11 cellular contexts compared by ENCODE assay signal in genomic region chr6:158071121-158072082, GRCh38.
A peak's percentile ranks its signal among the peaks of the same experiment; 100 is the strongest.
DNase-seq lines count a peak whose midpoint lies in the region; ATAC-seq and TF ChIP-seq lines count a peak whose summit lies in the region.
"Had no signal": no experiment of that assay in that cellular context is flagged by ENCODE, and none has a peak within 500 bp of the region (broad histone marks: within the 10 kb centered on the region; RNA-seq: fewer than 3 reads in every experiment).

No MANE protein-coding gene starts in this region.

- ATAC-seq in T-helper 17 cell = peak; percentile 28
- ATAC-seq in GM18517 (IDR thresholded peaks at IDR 0.05; ENCODE audit: unreplicated experiment) = no peak

- H4K20me1 ChIP-seq in GM23248 (ENCODE audit: insufficient read depth) (no peaks in the 10 kb centered on the region), fibroblast of lung (ENCODE audit: control insufficient read depth, extremely low read depth, insufficient read depth, low read length) (no peaks in the 10 kb centered on the region)

- H3K36me3 ChIP-seq in GM23248 (ENCODE audit: low read depth) (peaks cover 16% of the 10 kb centered on the region; the same call in 1 of the 2 replicates), fibroblast of lung (ENCODE audit: control insufficient read depth, insufficient read depth, low read length) (peaks cover 29% of the 10 kb centered on the region), sigmoid colon (peaks cover 0 to 50% (median 7%) of the 10 kb centered on the region in 4 donors)
- H3K36me3 ChIP-seq: thyroid gland had no signal

- H3K27ac Mint-ChIP-seq in T-helper 17 cell = peak overlapping the region; percentile 11
- H3K27ac Mint-ChIP-seq: activated naive CD4-positive, alpha-beta T cell treated with anti-CD3 and anti-CD28 coated beads, Interleukin-2, amount 10 ng/mL, durations not matched to agents 7 days and 5 days had no signal

- DNase-seq in GM23248 (no peak), T-helper 17 cell (no peak), fibroblast of lung (ENCODE audit: low read depth in 2 of 2) (no peak), sigmoid colon (peak; percentile 51), hepatic stellate cell (ENCODE audit: low spot score) (no peak)
- no peak for DNase-seq in activated CD4-positive, alpha-beta T cell treated with anti-CD3 and anti-CD28 coated beads, Interleukin-2, amount 50 U/mL, for 4 hours

- no peaks in the 10 kb centered on the region for H3K27me3 Mint-ChIP-seq in T-helper 17 cell
- H3K27me3 Mint-ChIP-seq: activated naive CD4-positive, alpha-beta T cell treated with anti-CD3 and anti-CD28 coated beads, Interleukin-2, amount 10 ng/mL, durations not matched to agents 7 days and 5 days; central memory CD8-positive, alpha-beta T cell had no signal

- H3F3A ChIP-seq in GM23248 (ENCODE audit: insufficient read depth) = peaks cover 47% of the 10 kb centered on the region

- H2AFZ ChIP-seq in GM23248 (no peak overlapping the region), fibroblast of lung (ENCODE audit: low read length) (no peak overlapping the region)

- intact Hi-C loops in sigmoid colon (cut with DNase I) = loop anchor here (2.0 to 5.0 kb wide), 3 partner anchors 91 to 314 kb away; partner anchors contain the start of genes SNX9 and SYNJ2

- no peak for TF ChIP-seq EP300 in sigmoid colon (IDR thresholded peaks at IDR 0.05)

- TF ChIP-seq CTCF in fibroblast of lung (conservative IDR thresholded peaks at IDR 0.05 in 1 of 2, IDR thresholded peaks at IDR 0.05 in 1 of 2; ENCODE audit: low read depth in 1 of 2, low read length in 2 of 2) (no peak), sigmoid colon (IDR thresholded peaks at IDR 0.05) (no peak)

- H3K4me1 ChIP-seq in GM23248 (ENCODE audit: insufficient read depth) (peaks cover 27% of the 10 kb centered on the region), fibroblast of lung (ENCODE audit: control insufficient read depth, extremely low read depth, insufficient read depth, low read length) (peaks cover 14% of the 10 kb centered on the region), sigmoid colon (peaks cover 0 to 7% (median 0%) of the 10 kb centered on the region in 4 donors)

- H3K9me2 ChIP-seq in GM23248 (ENCODE audit: insufficient read depth) = no peaks in the 10 kb centered on the region

- H3K27me3 ChIP-seq in GM23248 (replicated peaks; ENCODE audit: insufficient read depth) (no peaks in the 10 kb centered on the region), fibroblast of lung (ENCODE audit: control insufficient read depth, insufficient read depth, low read length) (no peaks in the 10 kb centered on the region), sigmoid colon (no peaks in the 10 kb centered on the region)
- H3K27me3 ChIP-seq: SJSA1, thyroid gland had no signal

- H3K9me3 ChIP-seq in GM23248 (ENCODE audit: low read depth) (no peaks in the 10 kb centered on the region), T-helper 17 cell (ENCODE audit: control insufficient read depth, low read length, poor library complexity, severe bottlenecking) (no peaks in the 10 kb centered on the region), fibroblast of lung (ENCODE audit: control insufficient read depth, insufficient read depth, low read depth, low read length) (no peaks in the 10 kb centered on the region), sigmoid colon (no peaks in the 10 kb centered on the region)
- H3K9me3 ChIP-seq: SJSA1, thyroid gland had no signal

- peaks cover 4% of the 10 kb centered on the region for H3K36me3 Mint-ChIP-seq in T-helper 17 cell (ENCODE audit: low read depth)

- H3K4me2 ChIP-seq in GM23248 (ENCODE audit: unreplicated experiment) = no peak overlapping the region
- H3K4me2 ChIP-seq in fibroblast of lung (ENCODE audit: extremely low read depth, insufficient read depth, low read length) = no peak overlapping the region

- H3K4me1 Mint-ChIP-seq in T-helper 17 cell = peaks cover 13% of the 10 kb centered on the region

- no peak overlapping the region for H3K4me3 Mint-ChIP-seq in T-helper 17 cell
- H3K4me3 Mint-ChIP-seq: activated naive CD4-positive, alpha-beta T cell treated with anti-CD3 and anti-CD28 coated beads, Interleukin-2, amount 10 ng/mL, durations not matched to agents 7 days and 5 days; central memory CD8-positive, alpha-beta T cell had no signal

- no peak overlapping the region for H3K4me3 ChIP-seq in GM23248
- no peak overlapping the region for H3K4me3 ChIP-seq in fibroblast of lung (replicated peaks in 1 of 4; ENCODE audit: control extremely low read depth in 1 of 4, insufficient read depth in 1 of 4, low read depth in 3 of 4, low read length in 4 of 4)
- no peak overlapping the region for H3K4me3 ChIP-seq in sigmoid colon
- H3K4me3 ChIP-seq: SJSA1, thyroid gland had no signal

- H3K9ac ChIP-seq in GM23248 (peak overlapping the region; percentile 2; the same call in 1 of the 2 replicates), fibroblast of lung (ENCODE audit: insufficient read depth, low read length) (no peak overlapping the region)

- TF ChIP-seq POLR2A in sigmoid colon (IDR thresholded peaks at IDR 0.05) = no peak

- H3K27ac ChIP-seq in GM23248 (peak overlapping the region; percentile 96), fibroblast of lung (ENCODE audit: insufficient read depth, low read length) (peak overlapping the region; percentile 13), sigmoid colon (peak overlapping the region in 2 of 4 donors; percentile 1 to 26)
- H3K27ac ChIP-seq: thyroid gland had no signal

- in situ Hi-C loops in GM23248 (cut with MboI) = loop anchor here (25.0 kb wide), 1 partner anchor 309 kb away; no protein-coding TSS in a partner anchor

- no peaks in the 10 kb centered on the region; the same call in 1 of the 2 replicates for H3K79me2 ChIP-seq in GM23248 (ENCODE audit: insufficient read depth)
- H3K79me2 ChIP-seq in fibroblast of lung (ENCODE audit: control insufficient read depth, insufficient read depth, low read length) = no peaks in the 10 kb centered on the region

- 86 to 89% methylated on average over 34 of the region's 34 CpGs for WGBS in GM23248 (ENCODE audit: low coverage in 1 of 2, low lambda C conversion rate in 2 of 2, missing lambda C conversion rate in 2 of 2), 2 experiments
- WGBS in sigmoid colon, 2 donors = 89 to 92% methylated on average over 34 of the region's 34 CpGs
